Comparison of ENCODE assay signal across 1 cellular context in genomic region chr5:160475864-160476438, GRCh38.
TF ChIP-seq lines count a peak whose summit lies in the region.

No MANE protein-coding gene starts in this region.

TF ChIP-seq in HepG2, 621 proteins besides CTCF, POLR2A, EP300 and RAD21 (continued from another document and continues in another):
- 0 out of 2 replicates have a peak, but pooled peaks have one; percentile 28 for TF ChIP-seq ZBTB26 (CRISPR knock-in tag; IDR thresholded peaks at IDR 0.05; ENCODE audit: borderline replicate concordance)
- TF ChIP-seq ELF1 (CRISPR knock-in tag; IDR thresholded peaks at IDR 0.05) = peak; percentile 75; the same call in 1 of the 2 replicates
- TF ChIP-seq HHEX (CRISPR knock-in tag; IDR thresholded peaks at IDR 0.05) = peak; percentile 53; the same call in 1 of the 2 replicates
- TF ChIP-seq ZNF724P (CRISPR knock-in tag; IDR thresholded peaks at IDR 0.05; ENCODE audit: borderline replicate concordance) = no peak
- TF ChIP-seq IRF2 (CRISPR knock-in tag; IDR thresholded peaks at IDR 0.05) = peak; percentile 68
- no peak for TF ChIP-seq ZNF572 (CRISPR knock-in tag; IDR thresholded peaks at IDR 0.05)
- peak; percentile 95 for TF ChIP-seq HNF4G (IDR thresholded peaks at IDR 0.05; ENCODE audit: borderline replicate concordance, low read depth, low read length)
- peak; percentile 88 for TF ChIP-seq HNF4G (CRISPR knock-in tag; IDR thresholded peaks at IDR 0.05; ENCODE audit: borderline replicate concordance, low read depth)
- peak; percentile 63; the same call in 1 of the 2 replicates for TF ChIP-seq KDM4B (CRISPR knock-in tag; IDR thresholded peaks at IDR 0.05)
- TF ChIP-seq SP1 (IDR thresholded peaks at IDR 0.05) = no peak
- no peak for TF ChIP-seq SP1 (CRISPR knock-in tag; IDR thresholded peaks at IDR 0.05)
- TF ChIP-seq HNRNPH1 (optimal IDR thresholded peaks at IDR 0.05; ENCODE audit: low read depth, low read length) = no peak
- TF ChIP-seq ZNF644 (CRISPR knock-in tag; IDR thresholded peaks at IDR 0.05; ENCODE audit: low read depth) = peak; percentile 64; the same call in 1 of the 2 replicates
- TF ChIP-seq ZNF136 (CRISPR knock-in tag; IDR thresholded peaks at IDR 0.05; ENCODE audit: low read depth) = peak; percentile 77; the same call in 1 of the 2 replicates
- TF ChIP-seq ZNF205 (CRISPR knock-in tag; IDR thresholded peaks at IDR 0.05) = peak; percentile 50; the same call in 1 of the 2 replicates
- TF ChIP-seq ZFP82 (CRISPR knock-in tag; IDR thresholded peaks at IDR 0.05; ENCODE audit: borderline replicate concordance) = no peak
- peak; percentile 60; the same call in 1 of the 2 replicates for TF ChIP-seq MAFF (IDR thresholded peaks at IDR 0.05; ENCODE audit: low read depth, low read length)
- no peak for TF ChIP-seq HMGA1 (CRISPR knock-in tag; conservative IDR thresholded peaks at IDR 0.05)
- no peak for TF ChIP-seq SCMH1 (CRISPR knock-in tag; IDR thresholded peaks at IDR 0.05; ENCODE audit: borderline replicate concordance)
- TF ChIP-seq ZNF609 (CRISPR knock-in tag; IDR thresholded peaks at IDR 0.05; ENCODE audit: borderline replicate concordance) = peak; percentile 90
- TF ChIP-seq ATRX (CRISPR knock-in tag; IDR thresholded peaks at IDR 0.05; ENCODE audit: borderline replicate concordance) = no peak
- TF ChIP-seq BRF2 (CRISPR knock-in tag; IDR thresholded peaks at IDR 0.05) = no peak
- 0 out of 2 replicates have a peak, but pooled peaks have one; percentile 53 for TF ChIP-seq CHD4 (IDR thresholded peaks at IDR 0.05; ENCODE audit: borderline replicate concordance, low read length)
- peak; percentile 54; the same call in 1 of the 2 replicates for TF ChIP-seq ZSCAN25 (CRISPR knock-in tag; IDR thresholded peaks at IDR 0.05)
- TF ChIP-seq ATF1 (CRISPR knock-in tag; IDR thresholded peaks at IDR 0.05) = peak; percentile 38; the same call in 1 of the 2 replicates
- TF ChIP-seq UBTF (CRISPR knock-in tag; IDR thresholded peaks at IDR 0.05) = peak; percentile 55
- peak; percentile 51; the same call in 1 of the 2 replicates for TF ChIP-seq ZNF556 (CRISPR knock-in tag; IDR thresholded peaks at IDR 0.05; ENCODE audit: borderline replicate concordance)
- no peak for TF ChIP-seq NFKB2 (CRISPR knock-in tag; IDR thresholded peaks at IDR 0.05; ENCODE audit: borderline replicate concordance)
- TF ChIP-seq ZSCAN21 (CRISPR knock-in tag; IDR thresholded peaks at IDR 0.05; ENCODE audit: borderline replicate concordance) = 0 out of 2 replicates have a peak, but pooled peaks have one; percentile 41
- TF ChIP-seq POLR2G (IDR thresholded peaks at IDR 0.05; ENCODE audit: low read depth, low read length) = peak; percentile 86
- TF ChIP-seq MXD4 (CRISPR knock-in tag; IDR thresholded peaks at IDR 0.05) = peak; percentile 77; the same call in 1 of the 2 replicates
- no peak for TF ChIP-seq RAD51 (IDR thresholded peaks at IDR 0.05; ENCODE audit: borderline replicate concordance)
- TF ChIP-seq SAFB2 (CRISPR knock-in tag; IDR thresholded peaks at IDR 0.05; ENCODE audit: borderline replicate concordance, low read depth) = no peak
- no peak for TF ChIP-seq ZNF44 (CRISPR knock-in tag; IDR thresholded peaks at IDR 0.05)
- peak; percentile 77 for TF ChIP-seq PPARG (CRISPR knock-in tag; conservative IDR thresholded peaks at IDR 0.05)
- TF ChIP-seq TFAP4 (IDR thresholded peaks at IDR 0.05; ENCODE audit: borderline replicate concordance, low read depth) = peak; percentile 33; the same call in 1 of the 2 replicates
- no peak for TF ChIP-seq PRPF4 (IDR thresholded peaks at IDR 0.05; ENCODE audit: low read depth, low read length, poor library complexity, severe bottlenecking)
- TF ChIP-seq ZFY (CRISPR knock-in tag; IDR thresholded peaks at IDR 0.05) = peak; percentile 62
- peak in 1 of 2 experiments; percentile 47; a peak in 2 of 4 replicates for TF ChIP-seq KLF16 (CRISPR knock-in tag; IDR thresholded peaks at IDR 0.05)
- no peak for TF ChIP-seq RFX3 (CRISPR knock-in tag; IDR thresholded peaks at IDR 0.05)
- TF ChIP-seq ZNF354B (CRISPR knock-in tag; IDR thresholded peaks at IDR 0.05) = no peak
- peak; percentile 97 for TF ChIP-seq SOX5 (CRISPR knock-in tag; IDR thresholded peaks at IDR 0.05; ENCODE audit: borderline replicate concordance)
- TF ChIP-seq SNAPC2 (CRISPR knock-in tag; IDR thresholded peaks at IDR 0.05) = 0 out of 2 replicates have a peak, but pooled peaks have one; percentile 72
- TF ChIP-seq FOXK2 (IDR thresholded peaks at IDR 0.05) = peak; percentile 87
- TF ChIP-seq PHF5A (CRISPR knock-in tag; IDR thresholded peaks at IDR 0.05; ENCODE audit: low read depth, unreplicated experiment) = peak; percentile 32
- peak; percentile 68; the same call in 1 of the 2 replicates for TF ChIP-seq BORCS8-MEF2B (CRISPR knock-in tag; IDR thresholded peaks at IDR 0.05)
- TF ChIP-seq RXRA (CRISPR knock-in tag; IDR thresholded peaks at IDR 0.05) = peak; percentile 63; the same call in 1 of the 2 replicates
- TF ChIP-seq NFE2L2 (IDR thresholded peaks at IDR 0.05; ENCODE audit: low read length) = peak; percentile 41
- TF ChIP-seq MBD4 (IDR thresholded peaks at IDR 0.05; ENCODE audit: borderline replicate concordance, low read length) = peak; percentile 58; the same call in 1 of the 2 replicates
- TF ChIP-seq RORA (CRISPR knock-in tag; IDR thresholded peaks at IDR 0.05) = no peak
- TF ChIP-seq ATF2 (CRISPR knock-in tag; IDR thresholded peaks at IDR 0.05) = no peak
- peak; percentile 33; the same call in 1 of the 2 replicates for TF ChIP-seq SMC3 (IDR thresholded peaks at IDR 0.05; ENCODE audit: low read length)
- TF ChIP-seq KMT2B (CRISPR knock-in tag; IDR thresholded peaks at IDR 0.05) = no peak
- peak; percentile 86 for TF ChIP-seq AHDC1 (CRISPR knock-in tag; IDR thresholded peaks at IDR 0.05; ENCODE audit: borderline replicate concordance)
